Comparison of ENCODE assay signal across 1 cellular context in the genomic region with DNA sequence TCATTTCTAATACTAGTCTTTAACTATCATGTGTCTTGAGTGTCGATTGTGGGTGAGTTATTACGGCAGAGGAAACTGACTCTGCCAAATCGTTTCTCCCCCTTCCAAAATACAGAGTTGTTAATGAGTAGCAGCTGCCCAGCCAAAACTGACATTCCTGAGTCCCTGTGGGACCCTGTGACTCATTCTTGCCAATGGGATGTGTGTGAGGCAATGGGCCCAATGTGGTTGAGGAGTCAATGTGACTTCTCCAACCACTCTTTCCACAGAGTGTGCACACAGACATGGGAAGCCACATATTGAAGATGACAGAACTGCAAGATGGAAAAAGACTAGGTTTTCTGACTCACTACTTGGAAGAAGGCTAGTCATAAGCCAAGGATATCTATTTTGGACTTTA.
TF ChIP-seq lines count a peak whose summit lies in the region.

No MANE protein-coding gene starts in this region.

TF ChIP-seq in SK-N-SH, 30 proteins besides CTCF, POLR2A, EP300 and RAD21 (continued from another document):
- no peak for TF ChIP-seq USF2 (IDR thresholded peaks at IDR 0.05; ENCODE audit: borderline replicate concordance, low read depth, low read length)
- TF ChIP-seq SMC3 (IDR thresholded peaks at IDR 0.05; ENCODE audit: low read depth, low read length): no peak
- no peak for TF ChIP-seq MEF2A (IDR thresholded peaks at IDR 0.05; ENCODE audit: borderline replicate concordance, low read depth)
TF ChIP-seq in SK-N-SH: peak in this region for 4.
